Comparison of ENCODE assay signal across 11 cellular contexts in the genomic region with DNA sequence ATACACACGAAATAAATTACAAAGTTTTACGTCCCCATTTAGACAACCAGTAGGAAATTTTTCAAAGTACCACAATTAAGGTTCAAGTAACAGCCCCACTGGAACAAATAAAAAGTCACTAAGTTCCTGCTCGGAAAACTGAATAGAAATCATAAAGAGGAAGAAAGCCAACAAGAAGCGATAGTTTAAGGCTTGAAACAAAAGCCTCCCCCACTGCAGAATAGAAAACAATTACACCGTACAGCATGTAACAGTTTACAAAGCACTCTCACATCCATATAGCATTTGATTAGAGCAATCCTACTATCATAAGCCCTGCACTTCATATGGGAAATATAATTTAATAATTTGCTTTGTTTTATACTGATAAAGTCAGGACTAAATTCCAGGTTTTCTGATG. TPM values are rescaled to one million over a fixed set of nuclear protein-coding genes. Genes with fewer than 3 reads are reported as not detected.
DNase-seq lines count a peak whose midpoint lies in the region; ATAC-seq and TF ChIP-seq lines count a peak whose summit lies in the region.
"Had no signal": no experiment of that assay in that cellular context is flagged by ENCODE, and none has a peak within 500 bp of the region (broad histone marks: within the 10 kb centered on the region; RNA-seq: fewer than 3 reads in every experiment).

No MANE protein-coding gene starts in this region.

- TF ChIP-seq CTCF in neutrophil (IDR thresholded peaks at IDR 0.05): no peak
- no peak for TF ChIP-seq CTCF in WERI-Rb-1 (IDR thresholded peaks at IDR 0.05; ENCODE audit: low read depth, low read length)

- no peaks in the 10 kb centered on the region for H3K9me3 Mint-ChIP-seq in activated T-helper 17 cell treated with anti-CD3 and anti-CD28 coated beads, Interleukin-2, amount 50 U/mL, for 72 hours

- peaks cover 71 to 75% of the 10 kb centered on the region in 2 experiments for H3K4me1 ChIP-seq in neutrophil (ENCODE audit: control insufficient read depth in 1 of 2, insufficient read depth in 1 of 2, low read depth in 1 of 2, low read length in 1 of 2)

- H3K27ac ChIP-seq in neutrophil (peak overlapping the region; percentile 80), WERI-Rb-1 (no peak overlapping the region)
- H3K27ac ChIP-seq: brain microvascular endothelial cell had no signal

- H3K36me3 Mint-ChIP-seq in activated T-helper 17 cell treated with anti-CD3 and anti-CD28 coated beads, Interleukin-2, amount 50 U/mL, for 72 hours (ENCODE audit: low read depth): peaks cover 53% of the 10 kb centered on the region

- H3K4me1 Mint-ChIP-seq in activated T-helper 17 cell treated with anti-CD3 and anti-CD28 coated beads, Interleukin-2, amount 50 U/mL, for 72 hours: peaks cover 44% of the 10 kb centered on the region

- peak overlapping the region; percentile 38 for H3K4me3 Mint-ChIP-seq in activated T-helper 17 cell treated with anti-CD3 and anti-CD28 coated beads, Interleukin-2, amount 50 U/mL, for 72 hours

- H3K9me3 ChIP-seq in neutrophil (no peaks in the 10 kb centered on the region), WERI-Rb-1 (ENCODE audit: severe bottlenecking) (no peaks in the 10 kb centered on the region)

- peak; percentile 19 for ATAC-seq in GM18870 (IDR thresholded peaks at IDR 0.05; ENCODE audit: unreplicated experiment)
- ATAC-seq in HG02798 (IDR thresholded peaks at IDR 0.05; ENCODE audit: poor library complexity, unreplicated experiment): peak; percentile 7
- no peak for ATAC-seq in activated T-helper 17 cell treated with anti-CD3 and anti-CD28 coated beads, Interleukin-2, amount 50 U/mL, for 72 hours (replicated peaks)

- H3K27ac Mint-ChIP-seq in activated T-helper 17 cell treated with anti-CD3 and anti-CD28 coated beads, Interleukin-2, amount 50 U/mL, for 72 hours: no peak overlapping the region

- H3K36me3 ChIP-seq in neutrophil (peaks cover 16% of the 10 kb centered on the region), WERI-Rb-1 (peaks cover 2% of the 10 kb centered on the region; the same call in 1 of the 2 replicates)

- H3K27me3 Mint-ChIP-seq in activated T-helper 17 cell treated with anti-CD3 and anti-CD28 coated beads, Interleukin-2, amount 50 U/mL, for 72 hours: peaks cover 5% of the 10 kb centered on the region

- H3K4me3 ChIP-seq in neutrophil (ENCODE audit: low read depth in 1 of 2, low read length in 1 of 2) (peak overlapping the region in 1 of 2 experiments; percentile 34), WERI-Rb-1 (ENCODE audit: low read depth, low read length) (no peak overlapping the region)
- H3K4me3 ChIP-seq: smooth muscle cell had no signal

- H3K27me3 ChIP-seq in neutrophil: no peaks in the 10 kb centered on the region
- no peaks in the 10 kb centered on the region for H3K27me3 ChIP-seq in WERI-Rb-1 (ENCODE audit: insufficient read depth, low read depth, severe bottlenecking)
- H3K27me3 ChIP-seq: brain microvascular endothelial cell had no signal

- DNase-seq in hippocampal formation (lab: John Stamatoyannopoulos, UW) (no peak), A172 (ENCODE audit: low spot score) (no peak), WERI-Rb-1 (no peak)
- DNase-seq: brain microvascular endothelial cell, erythroblast, NCI-H774 had no signal

RNA-seq across cellular contexts. Expression of a gene that starts 15.5 kb away (rescaled TPM):
- total RNA-seq in activated T-helper 17 cell treated with anti-CD3 and anti-CD28 coated beads, Interleukin-2, amount 50 U/mL, for 72 hours: 10 to 100 TPM; 32.8 to 40.6 TPM
- total RNA-seq in A172 (2014; rRNA removed; shearing (Covaris generic)): 9.1 and 13.7 TPM in 2 replicates
